In the genomic region with DNA sequence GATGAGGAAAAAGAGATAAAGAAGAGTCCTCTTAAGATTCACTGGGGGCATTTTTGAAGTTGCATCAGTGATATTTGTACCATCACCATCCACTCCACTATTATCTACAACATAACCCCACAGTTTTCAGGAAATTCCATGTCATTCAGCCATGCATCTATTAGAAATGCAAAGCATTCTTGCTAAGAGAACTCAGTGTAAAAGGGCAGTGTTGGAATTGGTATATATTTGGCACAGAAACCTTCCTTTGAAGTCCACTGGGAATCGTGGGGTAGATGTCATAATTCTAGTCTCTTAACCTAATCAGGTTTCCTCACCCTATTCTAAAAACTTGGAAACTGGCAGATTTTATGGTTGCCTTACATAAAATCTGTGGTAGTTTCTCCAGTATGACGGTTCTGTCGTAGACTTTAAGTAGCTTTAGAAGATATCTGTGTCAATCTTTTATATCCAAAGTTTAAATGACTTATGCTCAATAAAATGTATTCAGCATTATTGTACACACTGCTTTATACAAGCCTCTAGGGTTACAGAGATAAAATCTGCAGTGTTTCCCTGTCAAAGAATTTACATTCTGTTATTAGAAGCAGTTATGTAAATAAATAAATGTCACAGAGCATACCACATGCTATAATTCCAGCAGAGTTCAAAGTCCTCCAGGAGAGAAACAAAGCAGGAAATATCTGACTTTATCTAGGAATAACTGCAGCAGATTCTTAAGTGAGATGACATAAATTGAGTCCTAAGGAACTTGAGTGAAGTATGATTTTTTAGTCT, we compare ENCODE assay signal across 1 cellular context.
TF ChIP-seq lines count a peak whose summit lies in the region.

No MANE protein-coding gene starts in this region.

TF ChIP-seq in HEK293, 187 proteins besides CTCF, POLR2A, EP300 and RAD21 (continued from another document):
- TF ChIP-seq ZNF274 (IDR thresholded peaks at IDR 0.05; ENCODE audit: low read length) (no peak), ZNF274 (tag by site-specific recombination; IDR thresholded peaks at IDR 0.05; ENCODE audit: borderline replicate concordance) (no peak), ZNF843 (tag by site-specific recombination; IDR thresholded peaks at IDR 0.05) (0 out of 2 replicates have a peak, but pooled peaks have one; percentile 35), KLF10 (tag by site-specific recombination; IDR thresholded peaks at IDR 0.05) (peak; percentile 48; the same call in 1 of the 2 replicates), HOXD13 (CRISPR knock-in tag; IDR thresholded peaks at IDR 0.05; ENCODE audit: borderline replicate concordance) (peak; percentile 94), PATZ1 (tag by site-specific recombination; IDR thresholded peaks at IDR 0.05) (no peak), TRIM28 (IDR thresholded peaks at IDR 0.05; ENCODE audit: borderline replicate concordance, low read length) (peak; percentile 91; the same call in 1 of the 2 replicates), SETDB1 (IDR thresholded peaks at IDR 0.05; ENCODE audit: insufficient read length, low read length) (peak; percentile 13), OSR2 (tag by site-specific recombination; IDR thresholded peaks at IDR 0.05) (peak; percentile 81), KLF8 (tag by site-specific recombination; IDR thresholded peaks at IDR 0.05) (peak; percentile 72), WT1 (tag by site-specific recombination; IDR thresholded peaks at IDR 0.05) (peak; percentile 87), FEZF1 (tag by site-specific recombination; IDR thresholded peaks at IDR 0.05) (peak; percentile 74), ZEB2 (tag by site-specific recombination; IDR thresholded peaks at IDR 0.05) (no peak), ZNF561 (tag by site-specific recombination; IDR thresholded peaks at IDR 0.05; ENCODE audit: borderline replicate concordance) (0 out of 2 replicates have a peak, but pooled peaks have one; percentile 32), ELK4 (IDR thresholded peaks at IDR 0.05; ENCODE audit: borderline replicate concordance, low read depth, low read length) (no peak), GLI2 (tag by site-specific recombination; IDR thresholded peaks at IDR 0.05; ENCODE audit: borderline replicate concordance, low read depth) (0 out of 2 replicates have a peak, but pooled peaks have one; percentile 20), ZNF510 (tag by site-specific recombination; IDR thresholded peaks at IDR 0.05; ENCODE audit: insufficient replicate concordance) (peak; percentile 19), PRDM6 (tag by site-specific recombination; IDR thresholded peaks at IDR 0.05) (0 out of 2 replicates have a peak, but pooled peaks have one; percentile 47), OVOL3 (tag by site-specific recombination; IDR thresholded peaks at IDR 0.05) (peak; percentile 98), GLIS1 (tag by site-specific recombination; IDR thresholded peaks at IDR 0.05) (peak; percentile 84), TCF7L2 (IDR thresholded peaks at IDR 0.05; ENCODE audit: borderline replicate concordance, low read depth, low read length) (peak; percentile 100), HIC1 (tag by site-specific recombination; IDR thresholded peaks at IDR 0.05) (peak; percentile 92)
- TF ChIP-seq, protein P1, sequence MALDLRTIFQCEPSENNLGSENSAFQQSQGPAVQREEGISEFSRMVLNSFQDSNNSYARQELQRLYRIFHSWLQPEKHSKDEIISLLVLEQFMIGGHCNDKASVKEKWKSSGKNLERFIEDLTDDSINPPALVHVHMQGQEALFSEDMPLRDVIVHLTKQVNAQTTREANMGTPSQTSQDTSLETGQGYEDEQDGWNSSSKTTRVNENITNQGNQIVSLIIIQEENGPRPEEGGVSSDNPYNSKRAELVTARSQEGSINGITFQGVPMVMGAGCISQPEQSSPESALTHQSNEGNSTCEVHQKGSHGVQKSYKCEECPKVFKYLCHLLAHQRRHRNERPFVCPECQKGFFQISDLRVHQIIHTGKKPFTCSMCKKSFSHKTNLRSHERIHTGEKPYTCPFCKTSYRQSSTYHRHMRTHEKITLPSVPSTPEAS (tag by site-specific recombination; IDR thresholded peaks at IDR 0.05): 0 out of 2 replicates have a peak, but pooled peaks have one; percentile 16
